Comparison of ENCODE assay signal across 1 cellular context in the genomic region with DNA sequence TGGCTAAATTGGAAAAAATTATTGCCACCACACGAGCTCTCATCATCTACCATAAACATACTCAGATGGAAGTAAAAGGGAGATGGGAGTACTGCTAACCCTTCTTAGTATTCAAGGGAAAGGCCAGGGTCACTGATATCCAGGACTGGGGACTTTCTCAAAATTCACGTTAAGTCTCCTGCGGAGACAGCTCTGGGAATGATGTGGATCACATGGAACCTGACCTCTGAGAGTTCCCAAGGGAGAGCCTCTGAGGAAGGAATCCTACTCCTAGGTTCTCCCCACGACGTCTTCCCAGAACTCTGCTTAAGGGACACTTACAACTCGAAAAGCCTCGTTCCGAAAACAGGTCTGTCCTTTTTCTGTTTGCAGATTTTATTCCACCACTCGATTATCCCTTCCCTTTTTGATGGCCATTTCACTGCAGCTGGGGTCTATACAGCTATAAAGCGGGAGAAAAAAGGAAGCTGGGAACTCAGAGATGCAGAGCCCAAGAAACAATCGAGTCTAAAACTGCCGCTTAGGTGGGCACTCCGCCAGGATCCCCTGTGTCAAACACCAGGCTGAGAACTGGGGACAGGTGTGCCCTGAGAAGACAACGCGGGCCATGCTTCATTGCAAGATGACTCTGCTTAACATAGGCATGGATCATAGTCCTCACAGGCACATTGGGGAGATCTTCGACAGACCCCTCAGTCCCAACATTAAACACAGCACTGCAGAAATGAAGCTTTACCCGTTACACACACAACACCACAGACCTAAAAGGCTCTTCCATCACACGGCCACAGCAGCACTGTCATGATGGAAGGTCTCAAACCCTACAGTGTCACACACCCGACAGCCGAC.
TF ChIP-seq lines count a peak whose summit lies in the region.

No MANE protein-coding gene starts in this region.

TF ChIP-seq in HEK293, 187 proteins besides CTCF, POLR2A, EP300 and RAD21 (continued from another document):
- TF ChIP-seq ZSCAN16 (tag by site-specific recombination; IDR thresholded peaks at IDR 0.05): 0 out of 2 replicates have a peak, but pooled peaks have one; percentile 32
